Comparison of ENCODE assay signal across 14 cellular contexts in the genomic region with DNA sequence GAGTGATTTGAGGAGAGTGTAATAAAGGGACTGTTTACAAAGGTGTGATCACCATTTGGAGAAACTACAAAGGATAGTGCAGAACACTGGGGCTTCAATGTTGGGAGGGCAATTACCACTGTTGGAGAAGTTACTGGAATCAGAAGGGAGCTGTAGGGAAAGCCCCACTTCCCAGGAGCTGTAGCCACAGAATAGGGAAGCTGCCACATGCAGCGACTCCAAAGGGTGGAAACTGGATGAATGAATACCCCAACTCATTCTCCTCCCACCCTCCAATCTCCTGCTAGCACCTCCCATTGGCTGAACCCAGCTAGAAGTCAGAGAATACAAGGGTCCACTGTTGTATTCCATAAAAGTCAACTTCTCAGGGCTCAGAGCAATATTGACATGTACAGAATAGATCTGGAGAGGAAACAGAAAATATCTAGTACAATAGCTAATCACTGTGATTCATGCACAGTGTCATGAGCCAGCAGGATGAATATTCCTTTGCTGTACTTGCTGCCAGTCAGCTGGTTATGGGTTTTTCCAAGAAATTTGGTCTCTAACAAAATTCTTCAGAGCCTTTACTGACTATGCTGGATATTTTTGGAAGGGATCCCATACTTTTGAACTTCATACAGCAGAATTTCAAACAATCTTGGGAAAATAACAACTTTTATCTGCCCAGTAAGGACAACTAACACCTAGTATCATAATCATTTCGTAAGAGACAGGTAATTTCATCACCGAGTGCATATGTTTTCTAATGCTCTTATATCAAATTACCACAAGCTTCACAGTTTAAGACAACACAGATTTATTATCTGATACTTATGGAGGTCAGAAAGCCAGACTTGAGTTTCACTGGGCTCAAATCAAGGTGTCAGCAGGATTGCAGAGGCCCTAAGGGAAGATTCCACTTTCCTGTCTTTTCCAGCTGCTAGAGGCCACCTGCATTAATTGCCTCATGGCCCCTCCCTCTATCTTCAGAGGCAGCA. TPM values are rescaled to one million over a fixed set of nuclear protein-coding genes. Genes with fewer than 3 reads are reported as not detected.
A peak's percentile ranks its signal among the peaks of the same experiment; 100 is the strongest.
DNase-seq lines count a peak whose midpoint lies in the region; ATAC-seq and TF ChIP-seq lines count a peak whose summit lies in the region.
"Had no signal": no experiment of that assay in that cellular context is flagged by ENCODE, and none has a peak within 500 bp of the region (broad histone marks: within the 10 kb centered on the region; RNA-seq: fewer than 3 reads in every experiment).

No MANE protein-coding gene starts in this region.

- H3K9me3 Mint-ChIP-seq in HFFc6 = no peaks in the 10 kb centered on the region
- H3K9me3 Mint-ChIP-seq: activated B cell treated with CpG ODN at 0.5 μM for 24 hours, immature natural killer cell had no signal

- H3K36me3 Mint-ChIP-seq in HFFc6 (ENCODE audit: low read depth) = peaks cover 13% of the 10 kb centered on the region

- peak overlapping the region; percentile 95 for H3K27ac Mint-ChIP-seq in HFFc6
- H3K27ac Mint-ChIP-seq: activated B cell treated with CpG ODN at 0.5 μM for 24 hours, immature natural killer cell had no signal

- H3K27ac ChIP-seq in skin epidermis = peak overlapping the region in 11 of 21 experiments; percentile 10 to 73 (median 39)
- H3K27ac ChIP-seq: cardiac muscle cell, right lobe of liver, tibial nerve had no signal

- DNase-seq in HFFc6 = peak; percentile 60
- peak; percentile 56 for DNase-seq in amniotic epithelial cell (ENCODE audit: low read depth)
- DNase-seq in fibroblast of peridontal ligament (ENCODE audit: extremely low read depth) = peak; percentile 83
- no peak for DNase-seq in activated T-cell treated with anti-CD3 and anti-CD28 coated beads, Interleukin-2, amount 50 U/mL, for 48 hours
- no peak for DNase-seq in DMS 273 treated with DMSO at 0.1 percent for 48 hours (lab: John Stamatoyannopoulos, UW)
- DNase-seq: activated B cell treated with CpG ODN at 0.5 μM for 24 hours, immature natural killer cell, NCI-H1436 treated with DMSO at 0.1 percent for 48 hours, NCI-H82, right lobe of liver had no signal

- H3K4me3 Mint-ChIP-seq in HFFc6 = no peak overlapping the region
- H3K4me3 Mint-ChIP-seq: activated B cell treated with CpG ODN at 0.5 μM for 24 hours, immature natural killer cell had no signal

- peaks cover 2% of the 10 kb centered on the region; the same call in 1 of the 2 replicates for H3K27me3 Mint-ChIP-seq in HFFc6 (ENCODE audit: insufficient read depth)
- H3K27me3 Mint-ChIP-seq: activated B cell treated with CpG ODN at 0.5 μM for 24 hours had no signal

- H3K4me3 ChIP-seq in skin epidermis = no peak overlapping the region
- H3K4me3 ChIP-seq: cardiac muscle cell, right lobe of liver, tibial nerve had no signal

- ATAC-seq in GM18873 (IDR thresholded peaks at IDR 0.05; ENCODE audit: low FRiP score, unreplicated experiment) = no peak
- ATAC-seq: right lobe of liver had no signal

- TF ChIP-seq CTCF in HFFc6 (IDR thresholded peaks at IDR 0.05) = no peak

- peaks cover 72% of the 10 kb centered on the region for H3K4me1 Mint-ChIP-seq in HFFc6 (ENCODE audit: low read depth)
- H3K4me1 Mint-ChIP-seq: immature natural killer cell had no signal

RNA-seq across cellular contexts. Expression of gene PDCD1LG2, which starts 39.6 kb away (rescaled TPM):
- total RNA-seq in HFFc6 (2021; fragmentation: NEBNext Ultra II Directional; extraction: Animal tissue kit (Norgen Biotek cat#: 25700)) = 10 to 100 TPM; 31.6 to 50.9 (median 42.6) TPM
- total RNA-seq: cardiac muscle cell had no signal

Comparison
In these comparisons a context has a peak if more than half of its experiments do, and no peak if none do; other contexts are left out.
1. DNase-seq: peak in HFFc6 (single experiment), amniotic epithelial cell (single experiment) and fibroblast of peridontal ligament (single experiment); none in activated T-cell treated with anti-CD3 and anti-CD28 coated beads, Interleukin-2, amount 50 U/mL, for 48 hours (0 of 2) and DMS 273 treated with DMSO at 0.1 percent for 48 hours (single experiment).